In the genomic region with DNA sequence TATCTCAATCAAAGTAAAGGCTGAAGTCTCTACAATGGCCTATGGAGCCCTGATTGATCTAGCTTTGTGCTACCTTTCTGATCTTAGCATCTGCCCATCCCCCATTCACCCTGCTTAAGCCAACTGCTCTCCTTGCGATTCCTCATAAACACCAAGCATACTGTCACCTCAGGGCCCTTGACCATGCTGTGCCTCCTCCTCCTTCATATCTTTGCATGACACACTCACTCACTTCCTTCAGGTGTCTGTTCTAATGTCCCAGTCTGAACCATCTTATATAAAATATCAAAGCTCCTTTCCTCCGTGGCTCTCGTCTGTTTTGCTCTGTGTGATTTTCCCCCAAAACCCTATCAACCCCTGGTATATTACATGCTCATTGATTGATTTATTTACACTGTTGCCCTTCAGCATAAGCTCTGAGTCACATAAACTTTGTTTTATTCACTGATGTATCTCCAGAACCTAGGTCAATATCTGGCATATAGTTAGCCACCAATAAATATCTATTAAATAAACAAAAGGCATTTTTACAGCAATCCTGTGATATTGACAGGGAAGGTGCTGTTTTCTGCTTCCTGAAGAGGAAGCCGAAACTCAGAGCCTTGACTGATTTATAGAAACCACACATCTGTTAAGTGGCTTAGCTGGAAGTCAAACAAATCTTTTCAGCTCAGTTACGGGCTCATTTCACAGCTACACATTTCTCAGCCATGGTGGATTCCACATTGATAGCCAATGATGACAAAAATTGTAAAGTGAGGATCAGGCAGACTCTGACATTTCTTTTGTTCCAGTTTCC, we compare ENCODE assay signal across 26 cellular contexts.
DNase-seq lines count a peak whose midpoint lies in the region; ATAC-seq, FAIRE-seq and TF ChIP-seq lines count a peak whose summit lies in the region.
"Had no signal": no experiment of that assay in that cellular context is flagged by ENCODE, and none has a peak within 500 bp of the region (broad histone marks: within the 10 kb centered on the region; RNA-seq: fewer than 3 reads in every experiment).

No MANE protein-coding gene starts in this region.

- H3K9me3 ChIP-seq in SJCRH30 (replicated peaks) (peaks cover 3% of the 10 kb centered on the region; the same call in 1 of the 2 replicates), smooth muscle cell (replicated peaks; ENCODE audit: low read depth) (no peaks in the 10 kb centered on the region)
- H3K9me3 ChIP-seq: Peyer's patch, right lobe of liver had no signal

- peaks cover 29% of the 10 kb centered on the region for H3K4me1 ChIP-seq in SJCRH30
- H3K4me1 ChIP-seq in smooth muscle cell (ENCODE audit: low read depth) = peaks cover 10% of the 10 kb centered on the region
- H3K4me1 ChIP-seq: left ventricle myocardium inferior, Peyer's patch, right lobe of liver had no signal

- DNase-seq in GM18507 (ENCODE audit: extremely low spot score, insufficient read length, low read depth) (no peak), SJCRH30 (peak; percentile 29 to 73), epithelial cell of prostate (ENCODE audit: low read depth, low spot score) (peak; percentile 14), smooth muscle cell (lab: John Stamatoyannopoulos, UW; ENCODE audit: unreplicated experiment) (no peak), HPDE6-E6E7 (ENCODE audit: extremely low spot score) (no peak)
- DNase-seq: activated CD4-positive, alpha-beta T cell treated with anti-CD3 and anti-CD28 coated beads for 1 hour; activated CD8-positive, alpha-beta T cell treated with anti-CD3 and anti-CD28 coated beads, Interleukin-2, amount 10 ng/mL, durations not matched to agents 7 days and 5 days; activated gamma-delta T cell; activated T-cell treated with anti-CD3 and anti-CD28 coated beads, Interleukin-2, amount 50 U/mL, for 1 hour; CD4-positive, alpha-beta T cell; effector CD8-positive, alpha-beta T cell; erythroblast; left ventricle myocardium inferior; NCI-H1436; NCI-H524; Peyer's patch; right lobe of liver; stimulated activated CD4-positive, alpha-beta T cell treated with anti-CD3 and anti-CD28 coated beads, Interleukin-15, amount 100 ng/mL, for 24 hours; T-helper 1 cell had no signal

- H3K27ac ChIP-seq in SJCRH30 = peak overlapping the region; percentile 44
- H3K27ac ChIP-seq in epithelial cell of prostate = no peak overlapping the region
- peak overlapping the region; percentile 4 for H3K27ac ChIP-seq in smooth muscle cell (ENCODE audit: low read depth)
- H3K27ac ChIP-seq: left ventricle myocardium inferior, Peyer's patch, right lobe of liver had no signal

- 53% methylated on average over 5 of the region's 5 CpGs for WGBS in smooth muscle cell (ENCODE audit: low lambda C conversion rate)

- H3K9ac ChIP-seq in smooth muscle cell (ENCODE audit: low read depth) = no peak overlapping the region

- no peaks in the 10 kb centered on the region for H4K20me1 ChIP-seq in smooth muscle cell (ENCODE audit: low read depth)

- no peaks in the 10 kb centered on the region for H3K79me2 ChIP-seq in smooth muscle cell (ENCODE audit: low read depth)

- FAIRE-seq in GM18507 (lab: Jason Lieb, UNC) = peak; percentile 44
- FAIRE-seq: colon, G401.6, islet of Langerhans, TTC549 had no signal

- H3K4me3 ChIP-seq in SJCRH30 = no peak overlapping the region
- no peak overlapping the region for H3K4me3 ChIP-seq in smooth muscle cell
- H3K4me3 ChIP-seq: left ventricle myocardium inferior, Peyer's patch, right lobe of liver had no signal

- TF ChIP-seq CTCF in smooth muscle cell (IDR thresholded peaks at IDR 0.05; ENCODE audit: borderline replicate concordance, insufficient read depth, poor library complexity, severe bottlenecking) = no peak

- H3K27me3 ChIP-seq in SJCRH30 (no peaks in the 10 kb centered on the region), smooth muscle cell (ENCODE audit: low read depth) (no peaks in the 10 kb centered on the region)
- H3K27me3 ChIP-seq: Peyer's patch, right lobe of liver had no signal

- H3K36me3 ChIP-seq in SJCRH30 (no peaks in the 10 kb centered on the region), smooth muscle cell (ENCODE audit: low read depth) (no peaks in the 10 kb centered on the region)
- H3K36me3 ChIP-seq: left ventricle myocardium inferior, Peyer's patch, right lobe of liver had no signal

- H3F3A ChIP-seq in smooth muscle cell (ENCODE audit: low read depth) = no peaks in the 10 kb centered on the region

- H2AFZ ChIP-seq in smooth muscle cell (ENCODE audit: low read depth) = no peak overlapping the region

- ATAC-seq in SK-N-SH treated with all-trans-retinoic acid at 6 μM for 48 hours (no peak), GM19035 (IDR thresholded peaks at IDR 0.05; ENCODE audit: unreplicated experiment) (no peak)
- ATAC-seq: activated CD8-positive, alpha-beta T cell treated with anti-CD3 and anti-CD28 coated beads, Interleukin-2, amount 10 ng/mL, durations not matched to agents 7 days and 5 days; natural killer cell treated with Interleukin-12 subunit alpha and Interleukin-12 subunit beta and Interleukin-15 and Interleukin-18, amount 100 ng/mL, for 72 hours had no signal

- no peak overlapping the region for H3K4me2 ChIP-seq in smooth muscle cell

TF ChIP-seq in SK-N-SH treated with all-trans-retinoic acid at 6 μM for 48 hours, 23 proteins besides CTCF, POLR2A, EP300 and RAD21:
- TF ChIP-seq TOX (CRISPR knock-in tag; IDR thresholded peaks at IDR 0.05; ENCODE audit: borderline replicate concordance) (no peak), SNAI2 (CRISPR knock-in tag; IDR thresholded peaks at IDR 0.05) (no peak), ZFP3 (CRISPR knock-in tag; IDR thresholded peaks at IDR 0.05) (no peak), OSR1 (CRISPR knock-in tag; IDR thresholded peaks at IDR 0.05) (no peak), ZNF565 (CRISPR knock-in tag; conservative IDR thresholded peaks at IDR 0.05; ENCODE audit: low read depth) (no peak), RARB (CRISPR knock-in tag; IDR thresholded peaks at IDR 0.05) (no peak), CSDC2 (CRISPR knock-in tag; IDR thresholded peaks at IDR 0.05) (no peak)
- TF ChIP-seq, protein P1, sequence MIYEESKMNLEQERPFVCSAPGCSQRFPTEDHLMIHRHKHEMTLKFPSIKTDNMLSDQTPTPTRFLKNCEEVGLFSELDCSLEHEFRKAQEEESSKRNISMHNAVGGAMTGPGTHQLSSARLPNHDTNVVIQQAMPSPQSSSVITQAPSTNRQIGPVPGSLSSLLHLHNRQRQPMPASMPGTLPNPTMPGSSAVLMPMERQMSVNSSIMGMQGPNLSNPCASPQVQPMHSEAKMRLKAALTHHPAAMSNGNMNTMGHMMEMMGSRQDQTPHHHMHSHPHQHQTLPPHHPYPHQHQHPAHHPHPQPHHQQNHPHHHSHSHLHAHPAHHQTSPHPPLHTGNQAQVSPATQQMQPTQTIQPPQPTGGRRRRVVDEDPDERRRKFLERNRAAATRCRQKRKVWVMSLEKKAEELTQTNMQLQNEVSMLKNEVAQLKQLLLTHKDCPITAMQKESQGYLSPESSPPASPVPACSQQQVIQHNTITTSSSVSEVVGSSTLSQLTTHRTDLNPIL (CRISPR knock-in tag; IDR thresholded peaks at IDR 0.05; ENCODE audit: low read depth) = no peak
- TF ChIP-seq, protein P2, sequence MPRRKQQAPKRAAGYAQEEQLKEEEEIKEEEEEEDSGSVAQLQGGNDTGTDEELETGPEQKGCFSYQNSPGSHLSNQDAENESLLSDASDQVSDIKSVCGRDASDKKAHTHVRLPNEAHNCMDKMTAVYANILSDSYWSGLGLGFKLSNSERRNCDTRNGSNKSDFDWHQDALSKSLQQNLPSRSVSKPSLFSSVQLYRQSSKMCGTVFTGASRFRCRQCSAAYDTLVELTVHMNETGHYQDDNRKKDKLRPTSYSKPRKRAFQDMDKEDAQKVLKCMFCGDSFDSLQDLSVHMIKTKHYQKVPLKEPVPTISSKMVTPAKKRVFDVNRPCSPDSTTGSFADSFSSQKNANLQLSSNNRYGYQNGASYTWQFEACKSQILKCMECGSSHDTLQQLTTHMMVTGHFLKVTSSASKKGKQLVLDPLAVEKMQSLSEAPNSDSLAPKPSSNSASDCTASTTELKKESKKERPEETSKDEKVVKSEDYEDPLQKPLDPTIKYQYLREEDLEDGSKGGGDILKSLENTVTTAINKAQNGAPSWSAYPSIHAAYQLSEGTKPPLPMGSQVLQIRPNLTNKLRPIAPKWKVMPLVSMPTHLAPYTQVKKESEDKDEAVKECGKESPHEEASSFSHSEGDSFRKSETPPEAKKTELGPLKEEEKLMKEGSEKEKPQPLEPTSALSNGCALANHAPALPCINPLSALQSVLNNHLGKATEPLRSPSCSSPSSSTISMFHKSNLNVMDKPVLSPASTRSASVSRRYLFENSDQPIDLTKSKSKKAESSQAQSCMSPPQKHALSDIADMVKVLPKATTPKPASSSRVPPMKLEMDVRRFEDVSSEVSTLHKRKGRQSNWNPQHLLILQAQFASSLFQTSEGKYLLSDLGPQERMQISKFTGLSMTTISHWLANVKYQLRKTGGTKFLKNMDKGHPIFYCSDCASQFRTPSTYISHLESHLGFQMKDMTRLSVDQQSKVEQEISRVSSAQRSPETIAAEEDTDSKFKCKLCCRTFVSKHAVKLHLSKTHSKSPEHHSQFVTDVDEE (CRISPR knock-in tag; IDR thresholded peaks at IDR 0.05) = no peak
- TF ChIP-seq, protein P3, sequence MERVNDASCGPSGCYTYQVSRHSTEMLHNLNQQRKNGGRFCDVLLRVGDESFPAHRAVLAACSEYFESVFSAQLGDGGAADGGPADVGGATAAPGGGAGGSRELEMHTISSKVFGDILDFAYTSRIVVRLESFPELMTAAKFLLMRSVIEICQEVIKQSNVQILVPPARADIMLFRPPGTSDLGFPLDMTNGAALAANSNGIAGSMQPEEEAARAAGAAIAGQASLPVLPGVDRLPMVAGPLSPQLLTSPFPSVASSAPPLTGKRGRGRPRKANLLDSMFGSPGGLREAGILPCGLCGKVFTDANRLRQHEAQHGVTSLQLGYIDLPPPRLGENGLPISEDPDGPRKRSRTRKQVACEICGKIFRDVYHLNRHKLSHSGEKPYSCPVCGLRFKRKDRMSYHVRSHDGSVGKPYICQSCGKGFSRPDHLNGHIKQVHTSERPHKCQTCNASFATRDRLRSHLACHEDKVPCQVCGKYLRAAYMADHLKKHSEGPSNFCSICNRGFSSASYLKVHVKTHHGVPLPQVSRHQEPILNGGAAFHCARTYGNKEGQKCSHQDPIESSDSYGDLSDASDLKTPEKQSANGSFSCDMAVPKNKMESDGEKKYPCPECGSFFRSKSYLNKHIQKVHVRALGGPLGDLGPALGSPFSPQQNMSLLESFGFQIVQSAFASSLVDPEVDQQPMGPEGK (CRISPR knock-in tag; IDR thresholded peaks at IDR 0.05; ENCODE audit: borderline replicate concordance) = no peak
TF ChIP-seq in SK-N-SH treated with all-trans-retinoic acid at 6 μM for 48 hours: peak in this region for 0.

Comparison
In these comparisons a context has a peak if more than half of its experiments do, and no peak if none do; other contexts are left out.
1. DNase-seq: peak in SJCRH30 (2 of 2) and epithelial cell of prostate (single experiment); none in GM18507 (single experiment), smooth muscle cell (single experiment) and HPDE6-E6E7 (single experiment).